17 cellular contexts compared by ENCODE assay signal in genomic region chr4:42578187-42578586, GRCh38.
DNase-seq lines count a peak whose midpoint lies in the region; ATAC-seq, FAIRE-seq and TF ChIP-seq lines count a peak whose summit lies in the region.
"Had no signal": no experiment of that assay in that cellular context is flagged by ENCODE, and none has a peak within 500 bp of the region (broad histone marks: within the 10 kb centered on the region; RNA-seq: fewer than 3 reads in every experiment).

No MANE protein-coding gene starts in this region.

- intact Hi-C loops in HCT116 (cut with micrococcal nuclease), result no loop called here
- intact Hi-C loops in K562 (cut with micrococcal nuclease), result no loop called here
- intact Hi-C loops in transverse colon (cut with DNase I; ENCODE audit: low total_unique reads), result no loop called here

- H3K36me3 ChIP-seq in HCT116 (ENCODE audit: control insufficient read depth in 1 of 2, insufficient read depth in 2 of 2, low read length in 2 of 2), result no peaks in the 10 kb centered on the region
- no peaks in the 10 kb centered on the region for H3K36me3 ChIP-seq in K562 (ENCODE audit: control insufficient read depth, insufficient read depth, low read length)
- peaks cover 0 to 7% (median 2%) of the 10 kb centered on the region in 4 donors for H3K36me3 ChIP-seq in transverse colon

- CTCF ChIA-PET in HCT116 (lab: Charles Lee), result interaction anchor here (1.1 kb wide), 1 partner anchor 11 kb away, joined by 3 read pairs; no protein-coding TSS in a partner anchor
- CTCF ChIA-PET in K562 (lab: Yijun Ruan, JAX; ENCODE audit: low intra/inter-chr PET ratio), result no interaction called here

- no peaks in the 10 kb centered on the region for H3K27me3 Mint-ChIP-seq in activated naive CD8-positive, alpha-beta T cell
- H3K27me3 Mint-ChIP-seq in activated naive CD8-positive, alpha-beta T cell treated with anti-CD3 and anti-CD28 coated beads for 36 hours, result no peaks in the 10 kb centered on the region
- H3K27me3 Mint-ChIP-seq in glutamatergic neuron (ENCODE audit: unreplicated experiment), result no peaks in the 10 kb centered on the region
- H3K27me3 Mint-ChIP-seq: T-cell had no signal

- H3K4me1 Mint-ChIP-seq in activated naive CD8-positive, alpha-beta T cell (ENCODE audit: low read depth), result peaks cover 10% of the 10 kb centered on the region
- peaks cover 13% of the 10 kb centered on the region for H3K4me1 Mint-ChIP-seq in activated naive CD8-positive, alpha-beta T cell treated with anti-CD3 and anti-CD28 coated beads for 36 hours
- H3K4me1 Mint-ChIP-seq in glutamatergic neuron (ENCODE audit: low read depth, unreplicated experiment), result peaks cover 5% of the 10 kb centered on the region
- H3K4me1 Mint-ChIP-seq: CD14-positive monocyte had no signal

- RAD21 ChIA-PET in HCT116 (lab: Charles Lee; ENCODE audit: low non-redundant PET in 1 of 2, low total read pairs in 2 of 2, uncharacterized antibody in 2 of 2, unreplicated experiment in 2 of 2), result no interaction called here

- no peak overlapping the region for H2AFZ ChIP-seq in HCT116 (ENCODE audit: low read depth, low read length, poor library complexity, severe bottlenecking)
- no peak overlapping the region for H2AFZ ChIP-seq in K562 (ENCODE audit: low read depth, low read length)

- TF ChIP-seq CTCF in HCT116 (IDR thresholded peaks at IDR 0.05 in 2 of 3, conservative IDR thresholded peaks at IDR 0.05 in 1 of 3; ENCODE audit: borderline replicate concordance in 1 of 3, insufficient read depth in 1 of 3, low read depth in 2 of 3, low read length in 2 of 3) (peak in 2 of 3 experiments; percentile 31 to 50; a peak in 3 of 6 replicates), K562 (IDR thresholded peaks at IDR 0.05 in 2 of 3, conservative IDR thresholded peaks at IDR 0.05 in 1 of 3; ENCODE audit: insufficient read depth in 2 of 3, low read depth in 1 of 3, low read length in 3 of 3) (no peak), transverse colon (IDR thresholded peaks at IDR 0.05) (no peak), glutamatergic neuron (IDR thresholded peaks at IDR 0.05; ENCODE audit: partially characterized antibody, unreplicated experiment) (no peak)

- ATAC-seq in HCT116 (no peak), K562 (no peak), HG03469 (IDR thresholded peaks at IDR 0.05; ENCODE audit: unreplicated experiment) (no peak)
- ATAC-seq: Right ventricle myocardium inferior, T-cell had no signal

- H3K4me3 ChIP-seq in HCT116 (replicated peaks in 1 of 2; ENCODE audit: low read depth in 1 of 2, low read length in 2 of 2) (no peak overlapping the region), K562 (no peak overlapping the region), transverse colon (no peak overlapping the region)

- 2% methylated on average over 3 of the region's 3 CpGs for WGBS in K562 (ENCODE audit: insufficient coverage, low coverage, missing lambda C conversion rate)
- WGBS in transverse colon (ENCODE audit: low coverage in 1 of 2), 2 donors, result 81% methylated on average over 3 of the region's 3 CpGs

- DNase-seq in activated naive CD8-positive, alpha-beta T cell treated with anti-CD3 and anti-CD28 coated beads for 36 hours, result no peak
- DNase-seq in HCT116 (ENCODE audit: low read depth, low spot score) (no peak), K562 (ENCODE audit: extremely low read depth in 1 of 4, low spot score in 3 of 4) (no peak), transverse colon (no peak), glutamatergic neuron (no peak), CD1c-positive myeloid dendritic cell (ENCODE audit: extremely low spot score) (no peak)
- DNase-seq: Caco-2, GOT3, HFFc6, NCI-H1417, NCI-H1930, NCI-H446, T-cell had no signal

- H3K9me2 ChIP-seq in HCT116 (ENCODE audit: insufficient read depth), result no peaks in the 10 kb centered on the region

- no peaks in the 10 kb centered on the region for H3K9me1 ChIP-seq in K562 (ENCODE audit: control insufficient read depth, insufficient read depth, low read length)

- H3K27ac Mint-ChIP-seq in activated naive CD8-positive, alpha-beta T cell, result peak overlapping the region; percentile 34
- no peak overlapping the region for H3K27ac Mint-ChIP-seq in activated naive CD8-positive, alpha-beta T cell treated with anti-CD3 and anti-CD28 coated beads for 36 hours
- H3K27ac Mint-ChIP-seq in glutamatergic neuron (ENCODE audit: unreplicated experiment), result no peak overlapping the region
- H3K27ac Mint-ChIP-seq: CD14-positive monocyte, HFFc6, T-cell had no signal

- H3K36me3 Mint-ChIP-seq in activated naive CD8-positive, alpha-beta T cell, result peaks cover 9% of the 10 kb centered on the region
- H3K36me3 Mint-ChIP-seq in activated naive CD8-positive, alpha-beta T cell treated with anti-CD3 and anti-CD28 coated beads for 36 hours, result peaks cover 14% of the 10 kb centered on the region
- no peaks in the 10 kb centered on the region for H3K36me3 Mint-ChIP-seq in glutamatergic neuron (ENCODE audit: unreplicated experiment)

- 0 out of 2 replicates have a peak, but pooled peaks have one; percentile 10 for TF ChIP-seq RAD21 in HCT116 (IDR thresholded peaks at IDR 0.05; ENCODE audit: low read depth)
- TF ChIP-seq RAD21 in K562 (CRISPR knock-in tag; conservative IDR thresholded peaks at IDR 0.05 in 1 of 2, IDR thresholded peaks at IDR 0.05 in 1 of 2), result no peak

- H3K9me3 Mint-ChIP-seq in activated naive CD8-positive, alpha-beta T cell (ENCODE audit: low read depth), result no peaks in the 10 kb centered on the region
- H3K9me3 Mint-ChIP-seq in activated naive CD8-positive, alpha-beta T cell treated with anti-CD3 and anti-CD28 coated beads for 36 hours, result no peaks in the 10 kb centered on the region
- no peaks in the 10 kb centered on the region for H3K9me3 Mint-ChIP-seq in glutamatergic neuron (ENCODE audit: unreplicated experiment)
- H3K9me3 Mint-ChIP-seq: CD14-positive monocyte, HFFc6, T-cell had no signal

- peak; percentile 71 for FAIRE-seq in K562 (lab: Jason Lieb, UNC)

- H3K9me3 ChIP-seq in HCT116 (ENCODE audit: control insufficient read depth in 1 of 2, insufficient read depth in 1 of 2, low read depth in 1 of 2, low read length in 2 of 2), result no peaks in the 10 kb centered on the region
- no peaks in the 10 kb centered on the region for H3K9me3 ChIP-seq in K562 (replicated peaks; ENCODE audit: control insufficient read depth, insufficient read depth, low read depth, low read length)
- no peaks in the 10 kb centered on the region for H3K9me3 ChIP-seq in transverse colon
- H3K9me3 ChIP-seq: Caco-2 had no signal

- POLR2A ChIA-PET in HCT116 (lab: Charles Lee), result interaction anchor here (1.1 kb wide), 1 partner anchor 9 kb away, joined by 5 read pairs; no protein-coding TSS in a partner anchor
- POLR2A ChIA-PET in K562 (lab: Yijun Ruan, JAX), result no interaction called here

- no TSS peak for BruUV-seq in HCT116 (replicated peaks; lab: Mats Ljungman, UMichigan)
- no TSS peak for BruUV-seq in K562 (replicated peaks; lab: Mats Ljungman, UMichigan)

- H3K79me2 ChIP-seq in HCT116 (ENCODE audit: insufficient read depth, low read length), result no peaks in the 10 kb centered on the region
- H3K79me2 ChIP-seq in K562 (ENCODE audit: control insufficient read depth, insufficient read depth, low read length), result no peaks in the 10 kb centered on the region

- TF ChIP-seq EP300 in K562 (IDR thresholded peaks at IDR 0.05; ENCODE audit: low read length), result no peak
- TF ChIP-seq EP300 in transverse colon (IDR thresholded peaks at IDR 0.05; ENCODE audit: low read depth), result no peak

- TF ChIP-seq POLR2A in HCT116 (IDR thresholded peaks at IDR 0.05; ENCODE audit: borderline replicate concordance, extremely low read depth, insufficient read depth, insufficient read length) (no peak), K562 (conservative IDR thresholded peaks at IDR 0.05) (no peak), transverse colon (IDR thresholded peaks at IDR 0.05) (no peak)

- H3K4me3 Mint-ChIP-seq in activated naive CD8-positive, alpha-beta T cell, result no peak overlapping the region
- no peak overlapping the region for H3K4me3 Mint-ChIP-seq in activated naive CD8-positive, alpha-beta T cell treated with anti-CD3 and anti-CD28 coated beads for 36 hours
- no peak overlapping the region for H3K4me3 Mint-ChIP-seq in glutamatergic neuron (ENCODE audit: unreplicated experiment)
- H3K4me3 Mint-ChIP-seq: CD14-positive monocyte, HFFc6, T-cell had no signal

- no peak overlapping the region for H3K4me2 ChIP-seq in HCT116 (ENCODE audit: low read length)
- H3K4me2 ChIP-seq in K562 (ENCODE audit: insufficient read depth, low read length), result no peak overlapping the region

- H3K27ac ChIP-seq in HCT116 (ENCODE audit: low read depth, low read length) (no peak overlapping the region), K562 (ENCODE audit: extremely low read depth, low read depth, low read length) (no peak overlapping the region), transverse colon (no peak overlapping the region)

- H3K4me1 ChIP-seq in HCT116 (ENCODE audit: control insufficient read depth in 1 of 2, insufficient read depth in 2 of 2, low read length in 2 of 2) (no peaks in the 10 kb centered on the region), K562 (replicated peaks in 1 of 2; ENCODE audit: control insufficient read depth in 2 of 2, insufficient read depth in 2 of 2, low read length in 2 of 2) (no peaks in the 10 kb centered on the region), transverse colon (no peaks in the 10 kb centered on the region)
- H3K4me1 ChIP-seq: Caco-2 had no signal

- in situ Hi-C loops in K562 (cut with MboI) (no loop called here), transverse colon (cut with MboI; ENCODE audit: low pct_ligation_motif_present in 1 of 4, low pct_unique_long_range_greater_than_20kb in 1 of 4, low sequenced_read_pairs in 3 of 4) (loop anchor here in 1 of 4 donors (10.0 kb wide), 1 partner anchor 287 kb away; no protein-coding TSS in a partner anchor)

- H3K9ac ChIP-seq in HCT116 (ENCODE audit: low read length), result no peak overlapping the region
- H3K9ac ChIP-seq in K562 (ENCODE audit: insufficient read depth in 1 of 2, low read depth in 2 of 2, low read length in 2 of 2), result no peak overlapping the region

- no peaks in the 10 kb centered on the region for H3K27me3 ChIP-seq in HCT116 (ENCODE audit: insufficient read depth, low read length)
- H3K27me3 ChIP-seq in K562 (ENCODE audit: control insufficient read depth in 2 of 2, insufficient read depth in 2 of 2, low read length in 2 of 2), result no peaks in the 10 kb centered on the region
- H3K27me3 ChIP-seq in transverse colon, result no peaks in the 10 kb centered on the region

- H4K20me1 ChIP-seq in HCT116 (ENCODE audit: insufficient read depth) (no peaks in the 10 kb centered on the region), K562 (replicated peaks; ENCODE audit: control insufficient read depth, insufficient read depth, low read length) (no peaks in the 10 kb centered on the region)

TF ChIP-seq in HCT116, 20 proteins besides CTCF, POLR2A, EP300 and RAD21 (continues in another document):
- TF ChIP-seq EZH2 (IDR thresholded peaks at IDR 0.05) (no peak), EZH2phosphoT487 (IDR thresholded peaks at IDR 0.05; ENCODE audit: borderline replicate concordance) (no peak), CBX3 (IDR thresholded peaks at IDR 0.05; ENCODE audit: low read depth) (no peak)

TF ChIP-seq in K562, 482 proteins besides CTCF, POLR2A, EP300 and RAD21:
- TF ChIP-seq TCF7 (IDR thresholded peaks at IDR 0.05; ENCODE audit: borderline replicate concordance), result no peak

Comparison
In these comparisons a context has a peak if more than half of its experiments do, and no peak if none do; other contexts are left out.
1. CTCF ChIP-seq: peak in HCT116 (2 of 3); none in K562 (0 of 3), transverse colon (0 of 5) and glutamatergic neuron (single experiment).